17 cellular contexts compared by ENCODE assay signal in genomic region chr11:120183701-120184141, GRCh38. TPM values are rescaled to one million over a fixed set of nuclear protein-coding genes. Genes with fewer than 3 reads are reported as not detected.
DNase-seq lines count a peak whose midpoint lies in the region; ATAC-seq and TF ChIP-seq lines count a peak whose summit lies in the region.
"Had no signal": no experiment of that assay in that cellular context is flagged by ENCODE, and none has a peak within 500 bp of the region (broad histone marks: within the 10 kb centered on the region; RNA-seq: fewer than 3 reads in every experiment).

No MANE protein-coding gene starts in this region.

- CTCF ChIA-PET in A673 (lab: Charles Lee) = no interaction called here

- peaks cover 79% of the 10 kb centered on the region for H3K4me1 ChIP-seq in left ventricle myocardium inferior
- H3K4me1 ChIP-seq in A673 (ENCODE audit: insufficient read depth, low read length, poor library complexity, severe bottlenecking) = peaks cover 19% of the 10 kb centered on the region

- H3K27ac ChIP-seq in left ventricle myocardium inferior (replicated peaks) (peak overlapping the region; percentile 91), A673 (ENCODE audit: low read depth, low read length, poor library complexity, severe bottlenecking) (no peak overlapping the region)

- intact Hi-C loops in left ventricle myocardium inferior (cut with micrococcal nuclease) = no loop called here
- intact Hi-C loops in left ventricle myocardium superior (cut with micrococcal nuclease) = no loop called here
- intact Hi-C loops in A673 (cut with micrococcal nuclease; ENCODE audit: unreplicated experiment) = no loop called here

- peaks cover 8% of the 10 kb centered on the region for H3K27me3 Mint-ChIP-seq in progenitor cell of endocrine pancreas

- no peak overlapping the region for H3K27ac Mint-ChIP-seq in progenitor cell of endocrine pancreas

- H3K4me3 Mint-ChIP-seq in progenitor cell of endocrine pancreas (ENCODE audit: low read depth) = no peak overlapping the region
- H3K4me3 Mint-ChIP-seq: naive thymus-derived CD8-positive, alpha-beta T cell had no signal

- DNase-seq in left ventricle myocardium inferior = no peak
- no peak for DNase-seq in left ventricle myocardium superior
- peak; percentile 46 for DNase-seq in left lobe of liver (ENCODE audit: low spot score)
- peak; percentile 5 for DNase-seq in progenitor cell of endocrine pancreas (ENCODE audit: low spot score, unreplicated experiment)
- peak; percentile 41 for DNase-seq in ureter (ENCODE audit: low spot score)
- no peak for DNase-seq in stimulated activated CD4-positive, alpha-beta T cell treated with anti-CD3 and anti-CD28 coated beads, Interleukin-4, amount 100 ng/mL, for 4 hours
- no peak for DNase-seq in A673 (ENCODE audit: low spot score)
- DNase-seq: activated CD4-positive, alpha-beta T cell treated with anti-CD3 and anti-CD28 coated beads, Interleukin-2, amount 50 U/mL, for 4 hours; activated gamma-delta T cell; anterior cingulate cortex; naive thymus-derived CD8-positive, alpha-beta T cell; NCI-H2029; NCI-H510A had no signal

- H3K4me1 Mint-ChIP-seq in progenitor cell of endocrine pancreas (ENCODE audit: low read depth) = peaks cover 43% of the 10 kb centered on the region

- H3K36me3 Mint-ChIP-seq in progenitor cell of endocrine pancreas (ENCODE audit: insufficient read depth) = no peaks in the 10 kb centered on the region

- H3K27me3 ChIP-seq in left ventricle myocardium inferior (ENCODE audit: low read depth) (peaks cover 5% of the 10 kb centered on the region), A673 (replicated peaks; ENCODE audit: insufficient read depth, low read depth, low read length, poor library complexity) (no peaks in the 10 kb centered on the region)
- H3K27me3 ChIP-seq: MG63 had no signal

- ATAC-seq in left ventricle myocardium superior (no peak), left lobe of liver (no peak), GM18519 (IDR thresholded peaks at IDR 0.05; ENCODE audit: low FRiP score, unreplicated experiment) (no peak)
- ATAC-seq: naive thymus-derived CD8-positive, alpha-beta T cell had no signal

- H3K9me3 ChIP-seq in left ventricle myocardium inferior (replicated peaks) (no peaks in the 10 kb centered on the region), A673 (ENCODE audit: low read depth, low read length, poor library complexity, severe bottlenecking) (no peaks in the 10 kb centered on the region)
- H3K9me3 ChIP-seq: MG63 had no signal

- H3K4me3 ChIP-seq in left ventricle myocardium inferior = peak overlapping the region; percentile 38
- H3K4me3 ChIP-seq in A673 (ENCODE audit: low read depth, low read length, poor library complexity, severe bottlenecking) = no peak overlapping the region
- H3K4me3 ChIP-seq: MG63 had no signal

- POLR2A ChIA-PET in A673 (lab: Charles Lee; ENCODE audit: low non-redundant PET) = no interaction called here

- H3K36me3 ChIP-seq in left ventricle myocardium inferior (no peaks in the 10 kb centered on the region), A673 (ENCODE audit: insufficient read depth, low read length, poor library complexity, severe bottlenecking) (no peaks in the 10 kb centered on the region)
- H3K36me3 ChIP-seq: MG63 had no signal

- H3K9me3 Mint-ChIP-seq in progenitor cell of endocrine pancreas (ENCODE audit: low read depth) = no peaks in the 10 kb centered on the region
- H3K9me3 Mint-ChIP-seq: naive thymus-derived CD8-positive, alpha-beta T cell had no signal

- BruUV-seq in A673 (replicated peaks; lab: Mats Ljungman, UMichigan) = no TSS peak

- no peak for TF ChIP-seq CTCF in left ventricle myocardium inferior (IDR thresholded peaks at IDR 0.05; ENCODE audit: borderline replicate concordance)
- no peak for TF ChIP-seq CTCF in progenitor cell of endocrine pancreas (IDR thresholded peaks at IDR 0.05; ENCODE audit: unreplicated experiment)
- TF ChIP-seq CTCF in A673 (conservative IDR thresholded peaks at IDR 0.05; ENCODE audit: low read depth, low read length) = no peak

RNA-seq across cellular contexts. Expression of gene OAF, which starts 27.1 kb away (rescaled TPM):
- total RNA-seq in left ventricle myocardium inferior (23.7 TPM), left ventricle myocardium superior (27.9 TPM), left lobe of liver (345 TPM), progenitor cell of endocrine pancreas (6.5 and 6.6 TPM in 2 replicates), ureter (34.9 TPM), A673 (2021) (25.0 and 27.2 TPM in 2 replicates)

RNA-seq across cellular contexts. Expression of gene TRIM29, which starts 45.8 kb away (rescaled TPM):
- total RNA-seq in left ventricle myocardium inferior (not detected), left ventricle myocardium superior (0.50 TPM), left lobe of liver (2.3 TPM), progenitor cell of endocrine pancreas (0.33 TPM in 1 of 2 replicates, not detected in the other), ureter (192 TPM), A673 (2021) (not detected in 2 replicates)
- total RNA-seq: dermis microvascular lymphatic vessel endothelial cell; naive thymus-derived CD8-positive, alpha-beta T cell; SK-MEL-5 had no signal

RNA-seq across cellular contexts. Expression of gene POU2F3, which starts 56.2 kb away (rescaled TPM):
- total RNA-seq in left ventricle myocardium inferior (not detected), left ventricle myocardium superior (not detected), left lobe of liver (not detected), progenitor cell of endocrine pancreas (0.09 TPM in 1 of 2 replicates, not detected in the other), ureter (7.6 TPM), A673 (2021) (not detected in 2 replicates)
- total RNA-seq: naive thymus-derived CD8-positive, alpha-beta T cell; SK-MEL-5 had no signal

Comparison
In these comparisons a context has a peak if more than half of its experiments do, and no peak if none do; other contexts are left out.
1. DNase-seq: peak in left lobe of liver (single experiment), progenitor cell of endocrine pancreas (single experiment) and ureter (single experiment); none in left ventricle myocardium inferior (single experiment), left ventricle myocardium superior (single experiment), stimulated activated CD4-positive, alpha-beta T cell treated with anti-CD3 and anti-CD28 coated beads, Interleukin-4, amount 100 ng/mL, for 4 hours (0 of 2) and A673 (single experiment).
2. RNA of gene TRIM29, which starts 45.8 kb away (total RNA-seq): 192 TPM in ureter (single experiment); 2.3 TPM in left lobe of liver (single experiment), 0.50 TPM in left ventricle myocardium superior (single experiment), 0.33 TPM in progenitor cell of endocrine pancreas, not detected in A673 and not detected in left ventricle myocardium inferior (single experiment); every median in the first group is over 10 times any median in the second.